8 cellular contexts compared by ENCODE assay signal in the genomic region with DNA sequence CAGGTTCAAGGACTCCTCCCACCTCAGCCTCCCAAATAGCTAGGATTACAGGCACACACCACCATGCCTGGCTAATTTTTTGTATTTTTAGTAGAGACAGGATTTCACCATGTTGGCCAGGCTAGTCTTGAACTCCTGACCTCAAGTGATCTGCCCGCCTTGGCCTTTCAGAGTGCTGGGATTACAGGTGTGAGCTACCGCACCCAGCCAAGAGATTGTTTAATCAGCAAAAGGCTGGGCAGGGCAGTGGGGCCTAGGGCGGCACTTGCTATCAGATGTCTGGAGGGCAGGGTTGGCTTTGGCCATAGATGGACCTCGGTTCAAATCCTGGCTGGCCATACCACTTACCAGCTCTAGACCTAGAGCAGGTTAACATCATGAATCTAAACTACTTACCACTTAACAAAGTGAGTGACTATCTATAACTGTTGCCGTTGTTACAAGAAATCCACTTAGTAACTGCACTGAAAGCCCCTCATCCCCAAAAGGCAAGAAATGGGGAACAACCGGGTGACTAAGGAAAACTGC.
DNase-seq lines count a peak whose midpoint lies in the region; ATAC-seq, FAIRE-seq and TF ChIP-seq lines count a peak whose summit lies in the region.
"Not testable (repeated sequence)": the region's sequence is repeated elsewhere in the genome, so short reads cannot be mapped to it uniquely, and the experiment has no call there.

No MANE protein-coding gene starts in this region.

- not testable (repeated sequence) for H4K91ac ChIP-seq in IMR-90 (ENCODE audit: insufficient read depth, low read depth, low read length)

- intact Hi-C loops in IMR-90 (cut with micrococcal nuclease): not testable (repeated sequence)
- intact Hi-C loops in activated T-helper 2 cell treated with anti-CD3 and anti-CD28 coated beads, Interferon-gamma antibody, Interleukin-2, Interleukin-4, amounts not matched to agents 10 μg/mL and 5 μg/mL and 100 μg/mL, durations not matched to agents 14 hours and 24 hours and 36 hours (cut with micrococcal nuclease): loop anchor here (1.0 to 10.0 kb wide), 11 partner anchors 15 to 707 kb away; a partner anchor contains a TSS

- H3K79me1 ChIP-seq in IMR-90 (ENCODE audit: low read depth in 1 of 2, low read length in 2 of 2): not testable (repeated sequence)

- not testable (repeated sequence) for H3K56ac ChIP-seq in IMR-90 (ENCODE audit: extremely low read depth, insufficient read depth, low read length)

- not testable (repeated sequence) for TF ChIP-seq CTCF in IMR-90 (conservative IDR thresholded peaks at IDR 0.05; ENCODE audit: low read depth, low read length); coronary artery (IDR thresholded peaks at IDR 0.05); smooth muscle cell (IDR thresholded peaks at IDR 0.05; ENCODE audit: borderline replicate concordance, insufficient read depth, poor library complexity, severe bottlenecking)

- peaks cover 13% of the 10 kb centered on the region for H3K27me3 Mint-ChIP-seq in T-helper 2 cell treated with Interferon-gamma antibody and Interleukin-4, amounts not matched to agents 5 μg/mL and 100 μg/mL, for 36 hours (ENCODE audit: low read depth)
- not testable (repeated sequence) for H3K27me3 Mint-ChIP-seq in activated T-helper 2 cell treated with anti-CD3 and anti-CD28 coated beads, Interferon-gamma antibody, Interleukin-2, Interleukin-4, amounts not matched to agents 10 μg/mL and 5 μg/mL and 100 μg/mL, durations not matched to agents 14 hours and 24 hours and 36 hours (ENCODE audit: low read depth); memory B cell

- not testable (repeated sequence) for DNase-seq in IMR-90; T-helper 2 cell treated with Interferon-gamma antibody and Interleukin-4, amounts not matched to agents 5 μg/mL and 100 μg/mL, for 36 hours (ENCODE audit: low spot score); activated T-helper 2 cell treated with anti-CD3 and anti-CD28 coated beads, Interferon-gamma antibody, Interleukin-2, Interleukin-4, amounts not matched to agents 10 μg/mL and 5 μg/mL and 100 μg/mL, durations not matched to agents 14 hours and 24 hours and 36 hours (ENCODE audit: low spot score); coronary artery (ENCODE audit: low spot score); memory B cell (ENCODE audit: low spot score in 2 of 2); smooth muscle cell (lab: John Stamatoyannopoulos, UW; ENCODE audit: unreplicated experiment); urothelium cell line (ENCODE audit: low spot score)

- not testable (repeated sequence) for H3K4me1 ChIP-seq in IMR-90 (ENCODE audit: control insufficient read depth, insufficient read depth, low read length)
- H3K4me1 ChIP-seq in smooth muscle cell (ENCODE audit: low read depth): peaks cover 34% of the 10 kb centered on the region

- not testable (repeated sequence) for H3K27ac ChIP-seq in IMR-90 (ENCODE audit: insufficient read depth, low read length)
- H3K27ac ChIP-seq in coronary artery: peak overlapping the region in 1 of 2 donors; percentile 36
- H3K27ac ChIP-seq in smooth muscle cell (ENCODE audit: low read depth): peak overlapping the region; percentile 40

- H4K5ac ChIP-seq in IMR-90 (ENCODE audit: low read depth, low read length): not testable (repeated sequence)

- not testable (repeated sequence) for H3K23ac ChIP-seq in IMR-90 (ENCODE audit: low read depth, low read length)

- dilution Hi-C loops in IMR-90 (cut with HindIII; ENCODE audit: low sequenced_read_pairs, unreplicated experiment): not testable (repeated sequence)

- H2BK15ac ChIP-seq in IMR-90 (ENCODE audit: low read depth, low read length): 0 out of 3 replicates have a peak overlapping the region, but pooled peaks have one; percentile 7

- in situ Hi-C loops in IMR-90 (cut with MboI; ENCODE audit: low sequenced_read_pairs): not testable (repeated sequence)

- not testable (repeated sequence) for H3K4me2 ChIP-seq in IMR-90 (ENCODE audit: low read depth, low read length)
- peak overlapping the region; percentile 71 for H3K4me2 ChIP-seq in smooth muscle cell

- peak overlapping the region; percentile 79; the same call in 1 of the 2 replicates for H2BK120ac ChIP-seq in IMR-90 (ENCODE audit: low read depth, low read length)

- not testable (repeated sequence) for H2AK9ac ChIP-seq in IMR-90 (replicated peaks; ENCODE audit: low read depth, low read length, poor library complexity)

- H3K4me3 Mint-ChIP-seq in T-helper 2 cell treated with Interferon-gamma antibody and Interleukin-4, amounts not matched to agents 5 μg/mL and 100 μg/mL, for 36 hours: peak overlapping the region; percentile 81
- H3K4me3 Mint-ChIP-seq in activated T-helper 2 cell treated with anti-CD3 and anti-CD28 coated beads, Interferon-gamma antibody, Interleukin-2, Interleukin-4, amounts not matched to agents 10 μg/mL and 5 μg/mL and 100 μg/mL, durations not matched to agents 14 hours and 24 hours and 36 hours (ENCODE audit: low read depth): peak overlapping the region; percentile 60
- H3K4me3 Mint-ChIP-seq in memory B cell: peak overlapping the region; percentile 85

- not testable (repeated sequence) for BruUV-seq in IMR-90 (replicated peaks; lab: Mats Ljungman, UMichigan)

- H3K4me1 Mint-ChIP-seq in T-helper 2 cell treated with Interferon-gamma antibody and Interleukin-4, amounts not matched to agents 5 μg/mL and 100 μg/mL, for 36 hours (ENCODE audit: low read depth): peaks cover 68% of the 10 kb centered on the region
- H3K4me1 Mint-ChIP-seq in activated T-helper 2 cell treated with anti-CD3 and anti-CD28 coated beads, Interferon-gamma antibody, Interleukin-2, Interleukin-4, amounts not matched to agents 10 μg/mL and 5 μg/mL and 100 μg/mL, durations not matched to agents 14 hours and 24 hours and 36 hours (ENCODE audit: low read depth): peaks cover 74% of the 10 kb centered on the region
- peaks cover 47% of the 10 kb centered on the region for H3K4me1 Mint-ChIP-seq in memory B cell

- peak overlapping the region in 1 of 2 experiments; percentile 29; a peak in 1 of 4 replicates for H4K8ac ChIP-seq in IMR-90 (ENCODE audit: low read depth in 2 of 2, low read length in 2 of 2)

- H4K20me1 ChIP-seq in IMR-90 (ENCODE audit: insufficient read depth, low read length); smooth muscle cell (ENCODE audit: low read depth): not testable (repeated sequence)

- peak overlapping the region; percentile 44; the same call in 1 of the 2 replicates for H2AK5ac ChIP-seq in IMR-90 (ENCODE audit: low read depth, low read length)

- H3K9me3 ChIP-seq in IMR-90 (ENCODE audit: control insufficient read depth, insufficient read depth, low read length); smooth muscle cell (replicated peaks; ENCODE audit: low read depth): not testable (repeated sequence)

- not testable (repeated sequence) for H3K4me3 ChIP-seq in IMR-90 (ENCODE audit: insufficient read depth, low read depth, low read length); smooth muscle cell
- H3K4me3 ChIP-seq in coronary artery: peak overlapping the region; percentile 39

- peak; percentile 55 for FAIRE-seq in urothelium cell line (lab: Jason Lieb, UNC)

- not testable (repeated sequence) for TF ChIP-seq POLR2A in IMR-90 (IDR thresholded peaks at IDR 0.05; ENCODE audit: low read depth, low read length)

- H2BK5ac ChIP-seq in IMR-90 (ENCODE audit: low read depth, low read length, poor library complexity, severe bottlenecking): not testable (repeated sequence)

- not testable (repeated sequence) for TF ChIP-seq RAD21 in IMR-90 (IDR thresholded peaks at IDR 0.05; ENCODE audit: low read length)

- H2AFZ ChIP-seq in IMR-90 (replicated peaks; ENCODE audit: low read length, poor library complexity): peak overlapping the region; percentile 84
- not testable (repeated sequence) for H2AFZ ChIP-seq in smooth muscle cell (ENCODE audit: low read depth)

- no CpG with 5 or more reads among the region's 6 CpGs for WGBS in IMR-90 (ENCODE audit: extremely low coverage in 2 of 2, insufficient read length in 1 of 2), 2 experiments
- WGBS in smooth muscle cell (ENCODE audit: low lambda C conversion rate): 79% methylated on average over 6 of the region's 6 CpGs

- H3K14ac ChIP-seq in IMR-90 (replicated peaks; ENCODE audit: low read depth, low read length): peak overlapping the region; percentile 51

- POLR2A ChIA-PET in IMR-90 (lab: Charles Lee; ENCODE audit: unreplicated experiment): not testable (repeated sequence)

- H3K9ac ChIP-seq in IMR-90 (ENCODE audit: low read depth, low read length); smooth muscle cell (ENCODE audit: low read depth): not testable (repeated sequence)

- H3K4ac ChIP-seq in IMR-90 (ENCODE audit: low read depth, low read length): peak overlapping the region; percentile 63; the same call in 1 of the 2 replicates

- peak; percentile 1 for ATAC-seq in GM19023 (IDR thresholded peaks at IDR 0.05; ENCODE audit: unreplicated experiment)
- not testable (repeated sequence) for ATAC-seq in IMR-90 (ENCODE audit: low read depth); memory B cell (ENCODE audit: low read depth)

- H3K36me3 Mint-ChIP-seq in T-helper 2 cell treated with Interferon-gamma antibody and Interleukin-4, amounts not matched to agents 5 μg/mL and 100 μg/mL, for 36 hours (ENCODE audit: low read depth); memory B cell: not testable (repeated sequence)
- peaks cover 12% of the 10 kb centered on the region for H3K36me3 Mint-ChIP-seq in activated T-helper 2 cell treated with anti-CD3 and anti-CD28 coated beads, Interferon-gamma antibody, Interleukin-2, Interleukin-4, amounts not matched to agents 10 μg/mL and 5 μg/mL and 100 μg/mL, durations not matched to agents 14 hours and 24 hours and 36 hours (ENCODE audit: low read depth)

- not testable (repeated sequence) for H3K79me2 ChIP-seq in smooth muscle cell (ENCODE audit: low read depth)

- not testable (repeated sequence) for H3K36me3 ChIP-seq in IMR-90 (ENCODE audit: control insufficient read depth, insufficient read depth, low read length); smooth muscle cell (ENCODE audit: low read depth)

- H3K27me3 ChIP-seq in IMR-90 (ENCODE audit: control insufficient read depth, insufficient read depth, low read length); smooth muscle cell (ENCODE audit: low read depth): not testable (repeated sequence)

- peaks cover 12% of the 10 kb centered on the region for H3K9me1 ChIP-seq in IMR-90 (ENCODE audit: insufficient read depth, low read length)

- 0 out of 2 replicates have a peak overlapping the region, but pooled peaks have one; percentile 3 for H2BK20ac ChIP-seq in IMR-90 (ENCODE audit: low read depth, low read length)

- H3F3A ChIP-seq in smooth muscle cell (ENCODE audit: low read depth): not testable (repeated sequence)

- CTCF ChIA-PET in IMR-90 (lab: Yijun Ruan, JAX): interaction anchor here (0.6 kb wide), 1 partner anchor 310 kb away, joined by 3 read pairs; no protein-coding TSS in a partner anchor

- H3K9me3 Mint-ChIP-seq in T-helper 2 cell treated with Interferon-gamma antibody and Interleukin-4, amounts not matched to agents 5 μg/mL and 100 μg/mL, for 36 hours; activated T-helper 2 cell treated with anti-CD3 and anti-CD28 coated beads, Interferon-gamma antibody, Interleukin-2, Interleukin-4, amounts not matched to agents 10 μg/mL and 5 μg/mL and 100 μg/mL, durations not matched to agents 14 hours and 24 hours and 36 hours; memory B cell: not testable (repeated sequence)

- H3K18ac ChIP-seq in IMR-90 (ENCODE audit: low read depth, low read length): not testable (repeated sequence)

- peak overlapping the region; percentile 91 for H3K27ac Mint-ChIP-seq in T-helper 2 cell treated with Interferon-gamma antibody and Interleukin-4, amounts not matched to agents 5 μg/mL and 100 μg/mL, for 36 hours
- H3K27ac Mint-ChIP-seq in activated T-helper 2 cell treated with anti-CD3 and anti-CD28 coated beads, Interferon-gamma antibody, Interleukin-2, Interleukin-4, amounts not matched to agents 10 μg/mL and 5 μg/mL and 100 μg/mL, durations not matched to agents 14 hours and 24 hours and 36 hours: peak overlapping the region; percentile 96
- peak overlapping the region; percentile 79 for H3K27ac Mint-ChIP-seq in memory B cell
